In genomic region chr1:167408355-167408754, GRCh38 we compare ENCODE assay signal across 7 cellular contexts.
"Had no signal": no experiment of that assay in that cellular context is flagged by ENCODE, and none has a peak within 500 bp of the region (broad histone marks: within the 10 kb centered on the region; RNA-seq: fewer than 3 reads in every experiment).

No MANE protein-coding gene starts in this region.

- H3K4me1 Mint-ChIP-seq: GM23338, H9 had no signal

- DNase-seq: H9, HFFc6, KG1 had no signal

- H3K4me3 ChIP-seq: GM23338, K562 had no signal

- H3K9me3 Mint-ChIP-seq: GM23338, H9, HFFc6 had no signal

- H3K27ac Mint-ChIP-seq: GM23338, HFFc6 had no signal

- H3K4me3 Mint-ChIP-seq: GM23338, H9, HFFc6 had no signal

- FAIRE-seq: H1, HTR-8/SVneo, K562 had no signal
